In genomic region chr4:36256398-36256828, GRCh38 we compare ENCODE assay signal across 8 cellular contexts. TPM values are rescaled to one million over a fixed set of nuclear protein-coding genes. Genes with fewer than 3 reads are reported as not detected.
DNase-seq lines count a peak whose midpoint lies in the region; ATAC-seq, FAIRE-seq and TF ChIP-seq lines count a peak whose summit lies in the region.

No MANE protein-coding gene starts in this region.

- no peaks in the 10 kb centered on the region for H3K9me3 ChIP-seq in astrocyte (ENCODE audit: insufficient read depth, low read depth, low read length)
- H3K9me3 ChIP-seq in mammary epithelial cell (replicated peaks; ENCODE audit: insufficient read depth, low read length): no peaks in the 10 kb centered on the region
- no peaks in the 10 kb centered on the region for H3K9me3 ChIP-seq in vagina

- H3K36me3 ChIP-seq in astrocyte (ENCODE audit: insufficient read depth, low read length): no peaks in the 10 kb centered on the region
- H3K36me3 ChIP-seq in mammary epithelial cell (ENCODE audit: insufficient read depth, low read length): no peaks in the 10 kb centered on the region
- no peaks in the 10 kb centered on the region for H3K36me3 ChIP-seq in vagina

- H4K20me1 ChIP-seq in astrocyte (ENCODE audit: insufficient read depth, low read length) (no peaks in the 10 kb centered on the region), mammary epithelial cell (ENCODE audit: insufficient read depth, low read length) (no peaks in the 10 kb centered on the region)

- 98% methylated on average over 6 of the region's 6 CpGs for WGBS in mammary epithelial cell (ENCODE audit: low coverage, missing lambda C conversion rate)

- peak; percentile 32 for ATAC-seq in GM19324 (IDR thresholded peaks at IDR 0.05; ENCODE audit: low FRiP score, unreplicated experiment)
- ATAC-seq in HG03159 (IDR thresholded peaks at IDR 0.05; ENCODE audit: unreplicated experiment): peak; percentile 45

- H3K27ac Mint-ChIP-seq in astrocyte (ENCODE audit: unreplicated experiment): no peak overlapping the region

- TF ChIP-seq CTCF in astrocyte (IDR thresholded peaks at IDR 0.05; ENCODE audit: insufficient read depth, low read depth, low read length) (no peak), mammary epithelial cell (conservative IDR thresholded peaks at IDR 0.05 in 1 of 2, IDR thresholded peaks at IDR 0.05 in 1 of 2; ENCODE audit: extremely low read depth in 1 of 2, insufficient read depth in 1 of 2, low read depth in 1 of 2, low read length in 2 of 2) (no peak), vagina (IDR thresholded peaks at IDR 0.05) (no peak)

- no peak for FAIRE-seq in astrocyte (lab: Jason Lieb, UNC)

- H3K79me2 ChIP-seq in astrocyte (ENCODE audit: insufficient read depth, low read length) (no peaks in the 10 kb centered on the region), mammary epithelial cell (ENCODE audit: insufficient read depth, low read length) (no peaks in the 10 kb centered on the region)

- H3K27me3 ChIP-seq in astrocyte (ENCODE audit: insufficient read depth, low read length) (no peaks in the 10 kb centered on the region), mammary epithelial cell (ENCODE audit: insufficient read depth, low read length) (no peaks in the 10 kb centered on the region), vagina (no peaks in the 10 kb centered on the region)

- H3K27ac ChIP-seq in astrocyte (ENCODE audit: low read depth, low read length) (no peak overlapping the region), mammary epithelial cell (ENCODE audit: insufficient read depth, low read depth, low read length) (no peak overlapping the region), vagina (no peak overlapping the region)

- CTCF ChIA-PET in mammary epithelial cell (lab: Charles Lee; ENCODE audit: low non-redundant PET): no interaction called here

- no TSS peak for BruUV-seq in mammary epithelial cell (replicated peaks; lab: Mats Ljungman, UMichigan)

- TF ChIP-seq POLR2A in vagina (IDR thresholded peaks at IDR 0.05): no peak

- no peak overlapping the region for H3K9ac ChIP-seq in astrocyte (ENCODE audit: low read length)
- H3K9ac ChIP-seq in mammary epithelial cell (ENCODE audit: insufficient read depth, low read length): no peak overlapping the region

- H3K4me2 ChIP-seq in astrocyte (ENCODE audit: low read length) (peak overlapping the region; percentile 71), mammary epithelial cell (ENCODE audit: insufficient read depth, low read depth, low read length) (no peak overlapping the region)

- no peak overlapping the region for H3K4me3 Mint-ChIP-seq in astrocyte (ENCODE audit: unreplicated experiment)

- H3K27me3 Mint-ChIP-seq in astrocyte (ENCODE audit: low read depth, unreplicated experiment): no peaks in the 10 kb centered on the region

- H3K4me3 ChIP-seq in astrocyte (ENCODE audit: insufficient read depth, low read depth, low read length) (no peak overlapping the region), mammary epithelial cell (replicated peaks in 1 of 3; ENCODE audit: insufficient read depth in 1 of 3, low read depth in 2 of 3, low read length in 3 of 3) (no peak overlapping the region), vagina (no peak overlapping the region)

- dilution Hi-C loops in mammary epithelial cell (cut with HindIII; ENCODE audit: low sequenced_read_pairs): no loop called here

- H3K4me1 ChIP-seq in astrocyte (ENCODE audit: insufficient read depth, low read length) (no peaks in the 10 kb centered on the region), mammary epithelial cell (ENCODE audit: insufficient read depth, low read length) (no peaks in the 10 kb centered on the region), vagina (no peaks in the 10 kb centered on the region)

- in situ Hi-C loops in mammary epithelial cell (cut with MboI; ENCODE audit: low sequenced_read_pairs in 2 of 2): no loop called here

- H3K9me3 Mint-ChIP-seq in astrocyte (ENCODE audit: unreplicated experiment): no peaks in the 10 kb centered on the region

- intact Hi-C loops in mammary epithelial cell (cut with micrococcal nuclease): no loop called here
- intact Hi-C loops in vagina (cut with DNase I): no loop called here

- no peaks in the 10 kb centered on the region for H3K4me1 Mint-ChIP-seq in astrocyte (ENCODE audit: low read depth, unreplicated experiment)

- peak; percentile 56 for DNase-seq in Ammon's horn (ENCODE audit: low spot score)
- DNase-seq in astrocyte (ENCODE audit: low read depth): no peak
- DNase-seq in mammary epithelial cell: no peak
- no peak for DNase-seq in NCI-H510A (lab: John Stamatoyannopoulos, UW)
- DNase-seq in NCI-H2227 (lab: John Stamatoyannopoulos, UW; ENCODE audit: unreplicated experiment): no peak
- DNase-seq in vagina (ENCODE audit: extremely low spot score in 2 of 2): no peak

- H2AFZ ChIP-seq in astrocyte (ENCODE audit: low read depth, low read length): peak overlapping the region; percentile 77
- no peak overlapping the region for H2AFZ ChIP-seq in mammary epithelial cell (ENCODE audit: low read depth, low read length)

- no peaks in the 10 kb centered on the region for H3K36me3 Mint-ChIP-seq in astrocyte (ENCODE audit: low read depth, unreplicated experiment)

RNA-seq across cellular contexts. Expression of gene ARAP2, which starts 12.1 kb away (rescaled TPM):
- 9.6 and 10.4 TPM in 2 replicates for total RNA-seq in astrocyte
- 10 to 100 TPM; 13.1 to 25.2 TPM for total RNA-seq in mammary epithelial cell
- polyA plus RNA-seq in mammary epithelial cell: 2.8 TPM
- polyA minus RNA-seq in mammary epithelial cell: 7.0 TPM
- total RNA-seq in vagina: 52.8 TPM

RNA-seq across cellular contexts. Expression of gene DTHD1, which starts 25.0 kb away (rescaled TPM):
- total RNA-seq in astrocyte: not detected in 2 replicates
- total RNA-seq in mammary epithelial cell: not detected
- not detected for polyA plus RNA-seq in mammary epithelial cell
- polyA minus RNA-seq in mammary epithelial cell: not detected
- 0.49 TPM for total RNA-seq in vagina
